ENCODE assay signal across 11 cellular contexts in genomic region chr1:25065246-25066238, GRCh38.
A peak's percentile ranks its signal among the peaks of the same experiment; 100 is the strongest.
DNase-seq lines count a peak whose midpoint lies in the region; ATAC-seq and TF ChIP-seq lines count a peak whose summit lies in the region.
"Had no signal": no experiment of that assay in that cellular context is flagged by ENCODE, and none has a peak within 500 bp of the region (broad histone marks: within the 10 kb centered on the region; RNA-seq: fewer than 3 reads in every experiment).

No MANE protein-coding gene starts in this region.

- H3K4me3 ChIP-seq in SJSA1 (no peak overlapping the region), fibroblast of mammary gland (ENCODE audit: control insufficient read depth, low read depth, low read length) (no peak overlapping the region), tibial nerve (no peak overlapping the region)

- 51 to 52% methylated on average over 12 to 25 of the region's 29 CpGs for WGBS in tibial nerve, 2 donors

- H3K9me3 ChIP-seq in SJSA1 (replicated peaks) (no peaks in the 10 kb centered on the region), tibial nerve (no peaks in the 10 kb centered on the region), T-helper 17 cell (ENCODE audit: control insufficient read depth, low read length, poor library complexity, severe bottlenecking) (no peaks in the 10 kb centered on the region)

- H3K36me3 ChIP-seq in SJSA1 (no peaks in the 10 kb centered on the region), tibial nerve (no peaks in the 10 kb centered on the region)

- no peak for ATAC-seq in T-helper 17 cell

- no peak for TF ChIP-seq EP300 in tibial nerve (IDR thresholded peaks at IDR 0.05)

- H3K36me3 Mint-ChIP-seq in T-helper 17 cell (ENCODE audit: low read depth): no peaks in the 10 kb centered on the region

- DNase-seq in DMS79 treated with DMSO at 0.1 percent for 48 hours (lab: John Stamatoyannopoulos, UW): peak; percentile 40
- DNase-seq in DMS79 (lab: John Stamatoyannopoulos, UW): no peak
- peak; percentile 78 to 94 for DNase-seq in SJSA1 (ENCODE audit: low read depth in 1 of 2, low spot score in 2 of 2)
- DNase-seq in fibroblast of mammary gland (ENCODE audit: low read depth): peak; percentile 5
- DNase-seq in stimulated activated CD8-positive, alpha-beta memory T cell treated with anti-CD3 and anti-CD28 coated beads, Interleukin-4, amount 100 ng/mL, for 24 hours (ENCODE audit: low read depth): peak; percentile 56
- DNase-seq in tibial nerve (ENCODE audit: low spot score in 2 of 2): no peak
- no peak for DNase-seq in NCI-H510A treated with DMSO at 0.1 percent for 48 hours (lab: John Stamatoyannopoulos, UW)
- DNase-seq in T-helper 17 cell: no peak
- DNase-seq: activated CD4-positive, alpha-beta T cell treated with anti-CD3 and anti-CD28 coated beads for 1 hour; hippocampal formation had no signal

- no peak for TF ChIP-seq CTCF in fibroblast of mammary gland (conservative IDR thresholded peaks at IDR 0.05; ENCODE audit: control insufficient read depth, insufficient read depth, low read depth, low read length)
- TF ChIP-seq CTCF in tibial nerve (IDR thresholded peaks at IDR 0.05): no peak

- H3K27ac Mint-ChIP-seq in T-helper 17 cell: no peak overlapping the region

- no peak overlapping the region for H3K4me3 Mint-ChIP-seq in T-helper 17 cell

- H3K4me1 Mint-ChIP-seq in T-helper 17 cell: peaks cover 2% of the 10 kb centered on the region

- no peak for TF ChIP-seq POLR2A in tibial nerve (IDR thresholded peaks at IDR 0.05)

- H3K27me3 ChIP-seq in SJSA1 (replicated peaks) (no peaks in the 10 kb centered on the region), tibial nerve (no peaks in the 10 kb centered on the region)

- H3K27me3 Mint-ChIP-seq in T-helper 17 cell: peaks cover 6% of the 10 kb centered on the region

- H3K4me1 ChIP-seq in SJSA1 (replicated peaks): peaks cover 27% of the 10 kb centered on the region
- H3K4me1 ChIP-seq in tibial nerve: peaks cover 0 to 5% (median 0%) of the 10 kb centered on the region in 4 donors

- H3K27ac ChIP-seq in SJSA1 (no peak overlapping the region), tibial nerve (no peak overlapping the region)
- H3K27ac ChIP-seq: 22Rv1 had no signal

Comparison
In these comparisons a context has a peak if more than half of its experiments do, and no peak if none do; other contexts are left out.
1. DNase-seq: peak in DMS79 treated with DMSO at 0.1 percent for 48 hours (single experiment), SJSA1 (2 of 2), fibroblast of mammary gland (single experiment) and stimulated activated CD8-positive, alpha-beta memory T cell treated with anti-CD3 and anti-CD28 coated beads, Interleukin-4, amount 100 ng/mL, for 24 hours (single experiment); none in DMS79 (single experiment), tibial nerve (0 of 2), NCI-H510A treated with DMSO at 0.1 percent for 48 hours (single experiment) and T-helper 17 cell (0 of 3).